ENCODE assay signal across 16 cellular contexts in the genomic region with DNA sequence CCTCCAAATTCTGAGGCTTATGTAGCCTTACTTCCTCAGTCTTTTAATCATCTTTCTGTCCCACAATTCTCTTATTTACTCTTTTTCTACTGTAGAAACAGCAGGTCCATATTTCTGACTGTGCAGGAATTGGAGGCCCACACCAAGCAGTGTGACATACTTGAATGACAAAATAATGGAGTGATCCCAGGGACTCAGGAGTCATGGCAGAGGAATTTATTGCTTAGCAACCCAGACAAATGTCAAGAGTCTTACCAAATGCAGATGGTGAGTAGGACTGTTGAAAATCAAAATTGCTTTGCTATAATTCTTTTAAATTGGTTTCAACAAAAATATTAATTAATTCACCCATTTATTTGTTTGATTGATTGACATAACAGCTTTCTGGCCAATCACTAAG. TPM values are rescaled to one million over a fixed set of nuclear protein-coding genes. Genes with fewer than 3 reads are reported as not detected.
DNase-seq lines count a peak whose midpoint lies in the region; ATAC-seq and TF ChIP-seq lines count a peak whose summit lies in the region.
"Had no signal": no experiment of that assay in that cellular context is flagged by ENCODE, and none has a peak within 500 bp of the region (broad histone marks: within the 10 kb centered on the region; RNA-seq: fewer than 3 reads in every experiment).

No MANE protein-coding gene starts in this region.

- H3K9me3 Mint-ChIP-seq in HFFc6 = no peaks in the 10 kb centered on the region
- H3K9me3 Mint-ChIP-seq in endothelial cell (ENCODE audit: unreplicated experiment) = no peaks in the 10 kb centered on the region
- H3K9me3 Mint-ChIP-seq: type B pancreatic cell had no signal

- no peak overlapping the region for H3K4me2 ChIP-seq in mesenchymal stem cell (ENCODE audit: low read length, poor library complexity, severe bottlenecking)

- H3K27ac ChIP-seq in ACC112 (ENCODE audit: low read depth, low read length) = 0 out of 2 replicates have a peak overlapping the region, but pooled peaks have one; percentile 20
- no peak overlapping the region for H3K27ac ChIP-seq in mesenchymal stem cell (ENCODE audit: low read length, poor library complexity, severe bottlenecking)

- H4K8ac ChIP-seq in mesenchymal stem cell (ENCODE audit: low read length) = no peak overlapping the region

- H2BK15ac ChIP-seq in mesenchymal stem cell (ENCODE audit: low read depth, poor library complexity, severe bottlenecking) = no peak overlapping the region

- H3K18ac ChIP-seq in mesenchymal stem cell (ENCODE audit: low read depth in 1 of 2, low read length in 2 of 2) = no peak overlapping the region

- no peak overlapping the region for H3K4me3 ChIP-seq in ACC112 (ENCODE audit: low read depth, low read length)
- no peak overlapping the region for H3K4me3 ChIP-seq in choroid plexus epithelial cell (ENCODE audit: low read depth, low read length)
- no peak overlapping the region for H3K4me3 ChIP-seq in mesenchymal stem cell (ENCODE audit: insufficient read depth in 1 of 2, low read depth in 1 of 2, low read length in 2 of 2)

- no peaks in the 10 kb centered on the region for H3K36me3 ChIP-seq in ACC112 (ENCODE audit: insufficient read depth, low read length)
- H3K36me3 ChIP-seq in mesenchymal stem cell (ENCODE audit: control insufficient read depth in 1 of 2, insufficient read depth in 2 of 2, low read depth in 1 of 2, low read length in 2 of 2) = no peaks in the 10 kb centered on the region

- no peak overlapping the region for H3K23ac ChIP-seq in mesenchymal stem cell (ENCODE audit: low read length in 2 of 2)

- no peaks in the 10 kb centered on the region for H3K79me2 ChIP-seq in ACC112 (ENCODE audit: control insufficient read depth, insufficient read depth, low read length, unreplicated experiment)

- no peak overlapping the region for H2BK120ac ChIP-seq in mesenchymal stem cell (ENCODE audit: low read depth, low read length)

- DNase-seq in HFFc6 (peak; percentile 65), choroid plexus epithelial cell (ENCODE audit: low read depth) (peak; percentile 50), mesenchymal stem cell (peak; percentile 67), HT-29 (ENCODE audit: low spot score) (no peak), endothelial cell (ENCODE audit: low spot score) (no peak), T-helper 2 cell (no peak)
- DNase-seq: activated CD4-positive, alpha-beta T cell treated with anti-CD3 and anti-CD28 coated beads for 4 hours; activated T-cell treated with anti-CD3 and anti-CD28 coated beads, Interleukin-2, amount 50 U/mL, for 48 hours; amniotic stem cell; glutamatergic neuron; T-helper 1 cell had no signal

- no peak overlapping the region for H3K14ac ChIP-seq in mesenchymal stem cell (ENCODE audit: low read length in 2 of 2)

- peak overlapping the region; percentile 37 for H2AFZ ChIP-seq in ACC112 (ENCODE audit: low read length, unreplicated experiment)
- H2AFZ ChIP-seq in mesenchymal stem cell (ENCODE audit: low read depth, low read length) = no peak overlapping the region

- peak overlapping the region; percentile 62; the same call in 1 of the 2 replicates for H3K27ac Mint-ChIP-seq in HFFc6
- no peak overlapping the region for H3K27ac Mint-ChIP-seq in endothelial cell (ENCODE audit: unreplicated experiment)
- H3K27ac Mint-ChIP-seq: type B pancreatic cell had no signal

- H3K9me3 ChIP-seq in mesenchymal stem cell (ENCODE audit: control insufficient read depth, low read length) = no peaks in the 10 kb centered on the region

- H3K4me1 ChIP-seq in ACC112 (ENCODE audit: control insufficient read depth, insufficient read depth, low read length, unreplicated experiment) (peaks cover 9% of the 10 kb centered on the region), mesenchymal stem cell (ENCODE audit: control insufficient read depth, insufficient read depth, low read depth, low read length) (no peaks in the 10 kb centered on the region)

- no peak overlapping the region for H3K4ac ChIP-seq in mesenchymal stem cell (ENCODE audit: low read depth in 1 of 2, low read length in 2 of 2)

- H2BK12ac ChIP-seq in mesenchymal stem cell (ENCODE audit: low read length in 2 of 2) = no peak overlapping the region

- H3K27me3 ChIP-seq in ACC112 (ENCODE audit: insufficient read depth, low read length) = no peaks in the 10 kb centered on the region
- no peaks in the 10 kb centered on the region for H3K27me3 ChIP-seq in mesenchymal stem cell (ENCODE audit: control insufficient read depth in 1 of 2, insufficient read depth in 1 of 2, low read length in 2 of 2)

- TF ChIP-seq CTCF in HFFc6 (IDR thresholded peaks at IDR 0.05) (no peak), choroid plexus epithelial cell (conservative IDR thresholded peaks at IDR 0.05; ENCODE audit: low read depth, low read length) (no peak), endothelial cell (IDR thresholded peaks at IDR 0.05; ENCODE audit: unreplicated experiment) (no peak)

- ATAC-seq in HG03175 (IDR thresholded peaks at IDR 0.05; ENCODE audit: unreplicated experiment) = no peak
- ATAC-seq: left lobe of liver had no signal

- no peak overlapping the region for H2AK5ac ChIP-seq in mesenchymal stem cell (ENCODE audit: low read length, severe bottlenecking)

- no peak overlapping the region for H2BK5ac ChIP-seq in mesenchymal stem cell (ENCODE audit: low read depth, low read length, poor library complexity, severe bottlenecking)

- no peak overlapping the region for H3K4me3 Mint-ChIP-seq in HFFc6
- no peak overlapping the region for H3K4me3 Mint-ChIP-seq in endothelial cell (ENCODE audit: unreplicated experiment)
- H3K4me3 Mint-ChIP-seq: type B pancreatic cell had no signal

- no peaks in the 10 kb centered on the region for H3K27me3 Mint-ChIP-seq in HFFc6 (ENCODE audit: insufficient read depth)
- no peaks in the 10 kb centered on the region for H3K27me3 Mint-ChIP-seq in endothelial cell (ENCODE audit: unreplicated experiment)
- H3K27me3 Mint-ChIP-seq: type B pancreatic cell had no signal

- no peaks in the 10 kb centered on the region for H3K79me1 ChIP-seq in mesenchymal stem cell (replicated peaks; ENCODE audit: low read length, poor library complexity, severe bottlenecking)

- peak overlapping the region; percentile 54 for H3K9ac ChIP-seq in mesenchymal stem cell (ENCODE audit: low read length)

- no peak overlapping the region for H4K91ac ChIP-seq in mesenchymal stem cell (ENCODE audit: low read length)

- H3K36me3 Mint-ChIP-seq in HFFc6 (ENCODE audit: low read depth) (no peaks in the 10 kb centered on the region), endothelial cell (ENCODE audit: low read depth, unreplicated experiment) (no peaks in the 10 kb centered on the region)
- H3K36me3 Mint-ChIP-seq: type B pancreatic cell had no signal

- H3K4me1 Mint-ChIP-seq in HFFc6 (ENCODE audit: low read depth) (peaks cover 39% of the 10 kb centered on the region), endothelial cell (ENCODE audit: unreplicated experiment) (no peaks in the 10 kb centered on the region)

RNA-seq across cellular contexts. Expression of a gene that starts 59.9 kb away (rescaled TPM):
- under 1 TPM; 0.14 to 0.87 (median 0.18) TPM for total RNA-seq in HFFc6 (2021; fragmentation: NEBNext Ultra II Directional; extraction: Animal tissue kit (Norgen Biotek cat#: 25700))
- polyA plus RNA-seq in mesenchymal stem cell (2013, experiment 1 of 2) = 3.3 TPM
- 3.7 TPM for polyA plus RNA-seq in mesenchymal stem cell (2013, experiment 2 of 2)
- total RNA-seq in HT-29 (2014; rRNA removed; shearing (Covaris generic)) = not detected in 2 replicates
- total RNA-seq in endothelial cell (ENCODE audit: unreplicated experiment) = 0.33 TPM
- total RNA-seq: left lobe of liver, omental fat pad had no signal

Comparison
In these comparisons a context has a peak if more than half of its experiments do, and no peak if none do; other contexts are left out.
1. DNase-seq: peak in HFFc6 (single experiment), choroid plexus epithelial cell (single experiment) and mesenchymal stem cell (single experiment); none in HT-29 (single experiment), endothelial cell (single experiment) and T-helper 2 cell (0 of 5).